In the genomic region with DNA sequence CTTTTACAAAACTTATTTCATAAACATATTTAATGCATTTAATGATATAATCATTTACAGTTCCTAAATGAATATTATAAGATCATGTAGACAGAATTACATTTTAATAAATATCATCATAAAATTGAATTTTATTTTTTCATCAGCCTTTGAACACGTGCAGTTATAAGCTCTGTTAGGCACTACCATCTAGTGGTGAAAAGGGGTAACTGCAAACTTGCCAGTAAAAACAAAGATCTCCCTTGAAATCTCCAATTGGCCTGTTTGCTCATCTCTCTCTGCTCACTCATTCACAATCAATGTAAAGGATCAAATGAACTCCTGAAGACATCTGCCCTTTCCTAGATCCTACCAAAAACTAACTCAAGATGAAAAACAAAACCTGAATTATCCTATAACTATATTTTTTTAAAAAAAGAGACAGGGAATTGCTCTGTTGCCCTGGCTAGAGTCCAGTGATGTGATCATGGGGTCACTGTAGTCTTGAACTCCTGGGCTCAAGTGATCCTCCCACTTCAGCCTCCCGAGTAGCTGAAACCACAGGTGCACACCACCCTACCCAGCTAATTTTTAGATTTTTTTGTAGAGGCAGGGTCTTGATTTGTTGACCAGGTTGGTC, we compare ENCODE assay signal across 1 cellular context.
TF ChIP-seq lines count a peak whose summit lies in the region.

No MANE protein-coding gene starts in this region.

TF ChIP-seq in K562, 482 proteins besides CTCF, POLR2A, EP300 and RAD21 (continued from another document and continues in another):
- TF ChIP-seq CUX1 (CRISPR knock-in tag; IDR thresholded peaks at IDR 0.05), result no peak
- no peak for TF ChIP-seq ETS2 (tag; IDR thresholded peaks at IDR 0.05; ENCODE audit: borderline replicate concordance, poor library complexity, severe bottlenecking)
- peak; percentile 86 for TF ChIP-seq MYC (IDR thresholded peaks at IDR 0.05; ENCODE audit: low read depth, low read length)
- no peak for TF ChIP-seq MYC (CRISPR knock-in tag; IDR thresholded peaks at IDR 0.05; ENCODE audit: borderline replicate concordance, low read depth)
- TF ChIP-seq ZNF445 (CRISPR knock-in tag; IDR thresholded peaks at IDR 0.05; ENCODE audit: low read depth), result no peak
- TF ChIP-seq ZNF707 (CRISPR knock-in tag; conservative IDR thresholded peaks at IDR 0.05), result no peak
- TF ChIP-seq HES1 (IDR thresholded peaks at IDR 0.05; ENCODE audit: low read depth), result no peak
- TF ChIP-seq HLTF (IDR thresholded peaks at IDR 0.05), result no peak
- no peak for TF ChIP-seq PHF8 (IDR thresholded peaks at IDR 0.05; ENCODE audit: borderline replicate concordance, low read length)
- TF ChIP-seq TGIF2 (CRISPR knock-in tag; IDR thresholded peaks at IDR 0.05), result no peak
- no peak for TF ChIP-seq ZNF75A (CRISPR knock-in tag; IDR thresholded peaks at IDR 0.05)
- no peak for TF ChIP-seq TSC22D4 (tag; IDR thresholded peaks at IDR 0.05)
- TF ChIP-seq FOXA3 (CRISPR knock-in tag; conservative IDR thresholded peaks at IDR 0.05 in 1 of 2, IDR thresholded peaks at IDR 0.05 in 1 of 2), result no peak
- TF ChIP-seq CHCHD3 (CRISPR knock-in tag; IDR thresholded peaks at IDR 0.05), result no peak
- TF ChIP-seq POLR2AphosphoS2 (IDR thresholded peaks at IDR 0.05; ENCODE audit: low read length), result no peak
- TF ChIP-seq C11orf30 (IDR thresholded peaks at IDR 0.05; ENCODE audit: low read depth), result no peak
- TF ChIP-seq KHSRP (IDR thresholded peaks at IDR 0.05), result no peak
- TF ChIP-seq SMC3 (conservative IDR thresholded peaks at IDR 0.05; ENCODE audit: insufficient read depth, low read depth, low read length), result peak; percentile 41; the same call in 1 of the 2 replicates
- no peak for TF ChIP-seq IFI16 (CRISPR knock-in tag; IDR thresholded peaks at IDR 0.05)
- no peak for TF ChIP-seq ZSCAN29 (IDR thresholded peaks at IDR 0.05)
- TF ChIP-seq, protein P1, sequence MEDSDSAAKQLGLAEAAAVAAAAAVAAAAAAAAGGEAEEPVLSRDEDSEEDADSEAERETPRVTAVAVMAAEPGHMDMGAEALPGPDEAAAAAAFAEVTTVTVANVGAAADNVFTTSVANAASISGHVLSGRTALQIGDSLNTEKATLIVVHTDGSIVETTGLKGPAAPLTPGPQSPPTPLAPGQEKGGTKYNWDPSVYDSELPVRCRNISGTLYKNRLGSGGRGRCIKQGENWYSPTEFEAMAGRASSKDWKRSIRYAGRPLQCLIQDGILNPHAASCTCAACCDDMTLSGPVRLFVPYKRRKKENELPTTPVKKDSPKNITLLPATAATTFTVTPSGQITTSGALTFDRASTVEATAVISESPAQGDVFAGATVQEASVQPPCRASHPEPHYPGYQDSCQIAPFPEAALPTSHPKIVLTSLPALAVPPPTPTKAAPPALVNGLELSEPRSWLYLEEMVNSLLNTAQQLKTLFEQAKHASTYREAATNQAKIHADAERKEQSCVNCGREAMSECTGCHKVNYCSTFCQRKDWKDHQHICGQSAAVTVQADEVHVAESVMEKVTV (CRISPR knock-in tag; IDR thresholded peaks at IDR 0.05), result peak; percentile 53
- TF ChIP-seq GTF2F1 (IDR thresholded peaks at IDR 0.05; ENCODE audit: low read depth, low read length), result no peak
- TF ChIP-seq MNT (conservative IDR thresholded peaks at IDR 0.05), result peak in 1 of 2 experiments; percentile 52; a peak in 2 of 4 replicates
- TF ChIP-seq RCOR1 (IDR thresholded peaks at IDR 0.05; ENCODE audit: borderline replicate concordance in 1 of 2, low read depth in 2 of 2, low read length in 2 of 2), result no peak
- TF ChIP-seq PHF21A (IDR thresholded peaks at IDR 0.05; ENCODE audit: borderline replicate concordance, low read depth), result no peak
- 0 out of 2 replicates have a peak, but pooled peaks have one; percentile 14 for TF ChIP-seq KLF16 (IDR thresholded peaks at IDR 0.05)
- TF ChIP-seq, protein P2, sequence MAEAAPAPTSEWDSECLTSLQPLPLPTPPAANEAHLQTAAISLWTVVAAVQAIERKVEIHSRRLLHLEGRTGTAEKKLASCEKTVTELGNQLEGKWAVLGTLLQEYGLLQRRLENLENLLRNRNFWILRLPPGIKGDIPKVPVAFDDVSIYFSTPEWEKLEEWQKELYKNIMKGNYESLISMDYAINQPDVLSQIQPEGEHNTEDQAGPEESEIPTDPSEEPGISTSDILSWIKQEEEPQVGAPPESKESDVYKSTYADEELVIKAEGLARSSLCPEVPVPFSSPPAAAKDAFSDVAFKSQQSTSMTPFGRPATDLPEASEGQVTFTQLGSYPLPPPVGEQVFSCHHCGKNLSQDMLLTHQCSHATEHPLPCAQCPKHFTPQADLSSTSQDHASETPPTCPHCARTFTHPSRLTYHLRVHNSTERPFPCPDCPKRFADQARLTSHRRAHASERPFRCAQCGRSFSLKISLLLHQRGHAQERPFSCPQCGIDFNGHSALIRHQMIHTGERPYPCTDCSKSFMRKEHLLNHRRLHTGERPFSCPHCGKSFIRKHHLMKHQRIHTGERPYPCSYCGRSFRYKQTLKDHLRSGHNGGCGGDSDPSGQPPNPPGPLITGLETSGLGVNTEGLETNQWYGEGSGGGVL (CRISPR knock-in tag; IDR thresholded peaks at IDR 0.05), result no peak
- no peak for TF ChIP-seq ZNF277 (CRISPR knock-in tag; IDR thresholded peaks at IDR 0.05; ENCODE audit: borderline replicate concordance)
- TF ChIP-seq, protein P3, sequence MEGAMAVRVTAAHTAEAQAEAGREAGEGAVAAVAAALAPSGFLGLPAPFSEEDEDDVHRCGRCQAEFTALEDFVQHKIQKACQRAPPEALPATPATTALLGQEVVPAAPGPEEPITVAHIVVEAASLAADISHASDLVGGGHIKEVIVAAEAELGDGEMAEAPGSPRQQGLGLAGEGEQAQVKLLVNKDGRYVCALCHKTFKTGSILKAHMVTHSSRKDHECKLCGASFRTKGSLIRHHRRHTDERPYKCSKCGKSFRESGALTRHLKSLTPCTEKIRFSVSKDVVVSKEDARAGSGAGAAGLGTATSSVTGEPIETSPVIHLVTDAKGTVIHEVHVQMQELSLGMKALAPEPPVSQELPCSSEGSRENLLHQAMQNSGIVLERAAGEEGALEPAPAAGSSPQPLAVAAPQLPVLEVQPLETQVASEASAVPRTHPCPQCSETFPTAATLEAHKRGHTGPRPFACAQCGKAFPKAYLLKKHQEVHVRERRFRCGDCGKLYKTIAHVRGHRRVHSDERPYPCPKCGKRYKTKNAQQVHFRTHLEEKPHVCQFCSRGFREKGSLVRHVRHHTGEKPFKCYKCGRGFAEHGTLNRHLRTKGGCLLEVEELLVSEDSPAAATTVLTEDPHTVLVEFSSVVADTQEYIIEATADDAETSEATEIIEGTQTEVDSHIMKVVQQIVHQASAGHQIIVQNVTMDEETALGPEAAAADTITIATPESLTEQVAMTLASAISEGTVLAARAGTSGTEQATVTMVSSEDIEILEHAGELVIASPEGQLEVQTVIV (CRISPR knock-in tag; IDR thresholded peaks at IDR 0.05; ENCODE audit: borderline replicate concordance), result no peak
- TF ChIP-seq NFIC (IDR thresholded peaks at IDR 0.05), result peak; percentile 18; the same call in 1 of the 2 replicates
- no peak for TF ChIP-seq CBFA2T2 (conservative IDR thresholded peaks at IDR 0.05)
- peak; percentile 15 for TF ChIP-seq TBP (optimal IDR thresholded peaks at IDR 0.05; ENCODE audit: low read depth, low read length)
- no peak for TF ChIP-seq HNRNPUL1 (IDR thresholded peaks at IDR 0.05; ENCODE audit: low read length)
- no peak for TF ChIP-seq SMARCA4 (IDR thresholded peaks at IDR 0.05)
- TF ChIP-seq RBBP5 (IDR thresholded peaks at IDR 0.05; ENCODE audit: borderline replicate concordance, insufficient read depth, low read length, poor library complexity, severe bottlenecking), result no peak
- peak; percentile 30; the same call in 1 of the 2 replicates for TF ChIP-seq GATA2 (CRISPR knock-in tag; IDR thresholded peaks at IDR 0.05)
- no peak for TF ChIP-seq NCOA2 (IDR thresholded peaks at IDR 0.05; ENCODE audit: partially characterized antibody in 2 of 2)
